ENCODE assay signal across 30 cellular contexts in genomic region chr7:70190266-70190665, GRCh38.
"Had no signal": no experiment of that assay in that cellular context is flagged by ENCODE, and none has a peak within 500 bp of the region (broad histone marks: within the 10 kb centered on the region; RNA-seq: fewer than 3 reads in every experiment).

No MANE protein-coding gene starts in this region.

- ATAC-seq: activated CD4-positive, CD25-positive, alpha-beta regulatory T cell treated with anti-CD3 and anti-CD28 coated beads, Interleukin-2, amount 50 U/mL, for 24 hours; activated CD8-positive, alpha-beta T cell treated with anti-CD3 and anti-CD28 coated beads for 36 hours; activated T-cell treated with anti-CD3 and anti-CD28 coated beads, Interleukin-2, amount 50 U/mL, for 4 hours; activated T-helper 17 cell treated with anti-CD3 and anti-CD28 coated beads, Interleukin-2, amount 50 U/mL, for 72 hours; effector memory CD8-positive, alpha-beta T cell; foreskin keratinocyte; gastrocnemius medialis; heart left ventricle; T-helper 17 cell had no signal

- H3K27ac ChIP-seq: brain microvascular endothelial cell, epithelial cell of prostate, esophagus squamous epithelium, foreskin keratinocyte, gastrocnemius medialis, heart left ventricle, WERI-Rb-1 had no signal

- DNase-seq: activated B cell treated with CpG ODN at 0.5 μM for 24 hours; activated CD4-positive, alpha-beta T cell treated with anti-CD3 and anti-CD28 coated beads for 48 hours; activated CD4-positive, alpha-beta T cell treated with anti-CD3 and anti-CD28 coated beads, Interleukin-2, amount 50 U/mL, for 1 hour; activated CD4-positive, alpha-beta T cell treated with anti-CD3 and anti-CD28 coated beads, Interleukin-2, amount 50 U/mL, for 48 hours; activated CD8-positive, alpha-beta memory T cell treated with anti-CD3 and anti-CD28 coated beads for 24 hours; activated CD8-positive, alpha-beta T cell treated with anti-CD3 and anti-CD28 coated beads for 36 hours; activated effector memory CD4-positive, alpha-beta T cell treated with Interleukin-2 at 50 U/mL for 16 hours; activated gamma-delta T cell treated with Interleukin-2 at 50 U/mL for 16 hours; activated naive CD4-positive, alpha-beta T cell treated with anti-CD3 and anti-CD28 coated beads, Interleukin-2, amount 50 U/mL, for 16 hours; activated naive CD4-positive, alpha-beta T cell treated with Interleukin-2 at 50 U/mL for 16 hours; activated T-cell treated with anti-CD3 and anti-CD28 coated beads, Interleukin-2, amount 50 U/mL, for 4 hours; amniotic stem cell; brain microvascular endothelial cell; caudate nucleus; cortex of kidney; dermis blood vessel endothelial cell; effector CD4-positive, alpha-beta T cell; effector memory CD8-positive, alpha-beta T cell; esophagus squamous epithelium; foreskin keratinocyte; gastrocnemius medialis; glutamatergic neuron; heart left ventricle; T-helper 1 cell; T-helper 17 cell; T1000; WERI-Rb-1 had no signal

- H3K4me3 ChIP-seq: esophagus squamous epithelium, gastrocnemius medialis, heart left ventricle had no signal

- H3K27me3 ChIP-seq: brain microvascular endothelial cell, esophagus squamous epithelium, foreskin keratinocyte, gastrocnemius medialis, heart left ventricle had no signal

- H3K9me3 ChIP-seq: gastrocnemius medialis had no signal

- H3K36me3 ChIP-seq: brain microvascular endothelial cell, esophagus squamous epithelium, gastrocnemius medialis, heart left ventricle, WERI-Rb-1 had no signal

- H3K4me1 ChIP-seq: esophagus squamous epithelium, foreskin keratinocyte, gastrocnemius medialis, heart left ventricle had no signal
